In genomic region chr15:47743385-47743784, GRCh38 we compare ENCODE assay signal across 17 cellular contexts. TPM values are rescaled to one million over a fixed set of nuclear protein-coding genes. Genes with fewer than 3 reads are reported as not detected.
DNase-seq lines count a peak whose midpoint lies in the region; ATAC-seq, FAIRE-seq and TF ChIP-seq lines count a peak whose summit lies in the region.
"Had no signal": no experiment of that assay in that cellular context is flagged by ENCODE, and none has a peak within 500 bp of the region (broad histone marks: within the 10 kb centered on the region; RNA-seq: fewer than 3 reads in every experiment).

No MANE protein-coding gene starts in this region.

- no peak for TF ChIP-seq POLR2A in HepG2 (IDR thresholded peaks at IDR 0.05; ENCODE audit: insufficient read depth in 1 of 2, low read depth in 2 of 2, low read length in 2 of 2)
- TF ChIP-seq POLR2A in right lobe of liver (IDR thresholded peaks at IDR 0.05) = no peak

- peaks cover 27% of the 10 kb centered on the region for H3K4me1 Mint-ChIP-seq in neural progenitor cell
- H3K4me1 Mint-ChIP-seq: CD4-positive, alpha-beta memory T cell had no signal

- DNase-seq in HepG2 (ENCODE audit: low spot score) (no peak), right lobe of liver (no peak), dermis blood vessel endothelial cell (peak; percentile 21), neural progenitor cell (ENCODE audit: low spot score) (no peak), midbrain (lab: John Stamatoyannopoulos, UW) (no peak)
- DNase-seq: C1 segment of cervical spinal cord; CD4-positive, alpha-beta memory T cell; DMS153; DND-41; GM23248; HCEC 1CT had no signal

- no peaks in the 10 kb centered on the region for H3K27me3 Mint-ChIP-seq in neural progenitor cell (ENCODE audit: insufficient read depth, low read depth)

- no peak overlapping the region for H3K4me3 Mint-ChIP-seq in neural progenitor cell
- H3K4me3 Mint-ChIP-seq: CD4-positive, alpha-beta memory T cell had no signal

- H3K27ac ChIP-seq in HepG2 (ENCODE audit: extremely low read length, insufficient read depth, low read length) (no peak overlapping the region), right lobe of liver (no peak overlapping the region), neural progenitor cell (no peak overlapping the region)
- H3K27ac ChIP-seq: GM23248 had no signal

- no peak overlapping the region for H3K4me3 ChIP-seq in HepG2 (replicated peaks in 1 of 3; ENCODE audit: insufficient read depth in 1 of 3, low read depth in 2 of 3, low read length in 3 of 3)
- no peak overlapping the region for H3K4me3 ChIP-seq in right lobe of liver
- H3K4me3 ChIP-seq in neural progenitor cell = no peak overlapping the region
- H3K4me3 ChIP-seq: GM23248 had no signal

- H3K9ac ChIP-seq in HepG2 (ENCODE audit: insufficient read depth, low read depth, low read length) (no peak overlapping the region), neural progenitor cell (no peak overlapping the region)
- H3K9ac ChIP-seq: GM23248 had no signal

- no peak for FAIRE-seq in HepG2 (lab: Jason Lieb, UNC)
- FAIRE-seq: G401.6, GM12892, H1 had no signal

- ATAC-seq in HepG2 = no peak
- ATAC-seq in right lobe of liver = no peak
- ATAC-seq in HG02642 (IDR thresholded peaks at IDR 0.05; ENCODE audit: poor library complexity, unreplicated experiment) = no peak

- H3K9me3 ChIP-seq in HepG2 (ENCODE audit: low read length) (no peaks in the 10 kb centered on the region), right lobe of liver (no peaks in the 10 kb centered on the region), neural progenitor cell (ENCODE audit: low read depth) (no peaks in the 10 kb centered on the region)
- H3K9me3 ChIP-seq: Caco-2 had no signal

- WGBS in HepG2 (ENCODE audit: low lambda C conversion rate) = 11% methylated on average over 6 of the region's 6 CpGs
- WGBS in right lobe of liver (ENCODE audit: insufficient coverage, low coverage, low lambda C conversion rate, missing lambda C conversion rate) = 41% methylated on average over 5 of the region's 6 CpGs

- in situ Hi-C loops in HepG2 (cut with HindIII; ENCODE audit: extremely low pct_ligation_motif_present, low pct_unique_long_range_greater_than_20kb) = no loop called here

- no peaks in the 10 kb centered on the region for H3K9me3 Mint-ChIP-seq in neural progenitor cell

- no TSS peak for BruUV-seq in HepG2 (replicated peaks; lab: Mats Ljungman, UMichigan)

- H3K36me3 Mint-ChIP-seq in neural progenitor cell = peaks cover 29% of the 10 kb centered on the region
- H3K36me3 Mint-ChIP-seq: CD4-positive, alpha-beta memory T cell had no signal

- H3K4me2 ChIP-seq in HepG2 (ENCODE audit: low read depth, low read length) (no peak overlapping the region), neural progenitor cell (peak overlapping the region; percentile 75)

- H4K20me1 ChIP-seq in HepG2 (ENCODE audit: insufficient read depth, low read length) (no peaks in the 10 kb centered on the region), neural progenitor cell (ENCODE audit: low read depth) (peaks cover 14% of the 10 kb centered on the region)

- H3K27ac Mint-ChIP-seq in neural progenitor cell = no peak overlapping the region
- H3K27ac Mint-ChIP-seq: CD4-positive, alpha-beta memory T cell had no signal

- H3K4me1 ChIP-seq in HepG2 (ENCODE audit: insufficient read depth, low read length) (no peaks in the 10 kb centered on the region), right lobe of liver (no peaks in the 10 kb centered on the region), neural progenitor cell (peaks cover 28% of the 10 kb centered on the region)

- no peak for TF ChIP-seq CTCF in HepG2 (CRISPR knock-in tag; IDR thresholded peaks at IDR 0.05)
- no peak for TF ChIP-seq CTCF in right lobe of liver (IDR thresholded peaks at IDR 0.05)
- no peak for TF ChIP-seq CTCF in neural progenitor cell (IDR thresholded peaks at IDR 0.05)

- TF ChIP-seq EP300 in HepG2 (IDR thresholded peaks at IDR 0.05; ENCODE audit: low read depth in 2 of 2, low read length in 2 of 2) (no peak), HepG2 (CRISPR knock-in tag; IDR thresholded peaks at IDR 0.05; ENCODE audit: borderline replicate concordance) (no peak)

- H3K27me3 ChIP-seq in HepG2 (ENCODE audit: control insufficient read depth in 1 of 2, insufficient read depth in 2 of 2, low read length in 2 of 2) (no peaks in the 10 kb centered on the region; a peak in 1 of 5 replicates), right lobe of liver (no peaks in the 10 kb centered on the region), neural progenitor cell (peaks cover 19% of the 10 kb centered on the region)

- H2AFZ ChIP-seq in HepG2 (ENCODE audit: low read length) (no peak overlapping the region), neural progenitor cell (replicated peaks) (no peak overlapping the region)
- H2AFZ ChIP-seq: GM23248 had no signal

- H3F3A ChIP-seq in neural progenitor cell (ENCODE audit: low read depth) = peaks cover 28% of the 10 kb centered on the region

- CTCF ChIA-PET in HepG2 (lab: Yijun Ruan, JAX; ENCODE audit: low intra/inter-chr PET ratio, low total read pairs) = no interaction called here

- intact Hi-C loops in HepG2 (cut with micrococcal nuclease; ENCODE audit: unreplicated experiment) (no loop called here), right lobe of liver (cut with DNase I) (no loop called here)

- H3K36me3 ChIP-seq in HepG2 (replicated peaks in 1 of 2; ENCODE audit: control insufficient read depth in 1 of 2, insufficient read depth in 2 of 2, low read length in 2 of 2) (no peaks in the 10 kb centered on the region), right lobe of liver (no peaks in the 10 kb centered on the region), neural progenitor cell (no peaks in the 10 kb centered on the region)

- no peak for TF ChIP-seq RAD21 in HepG2 (CRISPR knock-in tag; IDR thresholded peaks at IDR 0.05)

- POLR2A ChIA-PET in HepG2 (lab: Yijun Ruan, JAX) = no interaction called here

- H3K79me2 ChIP-seq in HepG2 (ENCODE audit: insufficient read depth, low read length) (no peaks in the 10 kb centered on the region), neural progenitor cell (ENCODE audit: low read depth) (peaks cover 3% of the 10 kb centered on the region)

TF ChIP-seq in HepG2, 621 proteins besides CTCF, POLR2A, EP300 and RAD21:
- TF ChIP-seq GMEB2 (CRISPR knock-in tag; IDR thresholded peaks at IDR 0.05; ENCODE audit: low read depth) = no peak
- peak; percentile 71; the same call in 1 of the 2 replicates for TF ChIP-seq RAD51 (IDR thresholded peaks at IDR 0.05; ENCODE audit: borderline replicate concordance)
TF ChIP-seq in HepG2: peak in this region for 1.

RNA-seq across cellular contexts. Expression of gene SEMA6D, which starts 26.1 kb away (rescaled TPM):
- total RNA-seq in HepG2 (2016; rRNA removed; fragmentation: Illumina TruSeq; extraction: Trizol) (not detected in 2 replicates), right lobe of liver (1 to 10 TPM in 4 of 6 experiments, under 1 TPM in 2; 0.74 to 4.4 (median 1.7) TPM), dermis blood vessel endothelial cell (2.9 and 3.9 TPM in 2 replicates), neural progenitor cell (ENCODE audit: low replicate concordance) (12.5 and 23.5 TPM in 2 replicates)
- total RNA-seq in HepG2 (2016; cell fraction: cytosol; rRNA removed; fragmentation: Illumina TruSeq; extraction: Trizol; ENCODE audit: low read depth) = not detected in 2 replicates
- not detected in 2 replicates for total RNA-seq in HepG2 (2016; cell fraction: insoluble cytoplasmic fraction; rRNA removed; fragmentation: Illumina TruSeq; extraction: Trizol)
- total RNA-seq in HepG2 (2016; cell fraction: membrane; rRNA removed; fragmentation: Illumina TruSeq; extraction: Trizol) = not detected in 2 replicates
- total RNA-seq in HepG2 (2016; cell fraction: nucleus; rRNA removed; fragmentation: Illumina TruSeq; extraction: Trizol) = not detected in 2 replicates
- not detected in 2 replicates for polyA plus RNA-seq in HepG2 (2011; rRNA removed)
- polyA plus RNA-seq in HepG2 (2011; cell fraction: cytosol; rRNA removed) = not detected in 2 replicates
- not detected in 2 replicates for polyA plus RNA-seq in HepG2 (2011; cell fraction: nucleus; rRNA removed)
- not detected in 2 replicates for polyA plus RNA-seq in HepG2 (2012)
- polyA plus RNA-seq in HepG2 (2016; cell fraction: cytosol; fragmentation: Illumina TruSeq; extraction: Trizol; ENCODE audit: low read depth) = not detected in 2 replicates
- polyA plus RNA-seq in HepG2 (2016; cell fraction: insoluble cytoplasmic fraction; fragmentation: Illumina TruSeq; extraction: Trizol; ENCODE audit: low read depth) = not detected in 2 replicates
- polyA plus RNA-seq in HepG2 (2016; cell fraction: membrane; fragmentation: Illumina TruSeq; extraction: Trizol; ENCODE audit: low read depth) = not detected in 2 replicates
- polyA plus RNA-seq in HepG2 (2016; cell fraction: nucleus; fragmentation: Illumina TruSeq; extraction: Trizol; ENCODE audit: insufficient read depth, low read depth) = not detected in 2 replicates
- polyA minus RNA-seq in HepG2 (2011; rRNA and poly(A)+ RNA removed; ENCODE audit: low replicate concordance) = 61.4 TPM in 1 of 2 replicates, not detected in the other
- polyA minus RNA-seq in HepG2 (2011; cell fraction: cytosol; rRNA and poly(A)+ RNA removed) = 0.35 TPM in 1 of 2 replicates, not detected in the other
- polyA minus RNA-seq in HepG2 (2011; cell fraction: nucleus; rRNA and poly(A)+ RNA removed) = 0.26 TPM in 1 of 2 replicates, not detected in the other
- total RNA-seq: A172; CD4-positive, alpha-beta memory T cell had no signal
- polyA plus RNA-seq: CD4-positive, alpha-beta memory T cell had no signal
